Comparison of ENCODE assay signal across 8 cellular contexts in the genomic region with DNA sequence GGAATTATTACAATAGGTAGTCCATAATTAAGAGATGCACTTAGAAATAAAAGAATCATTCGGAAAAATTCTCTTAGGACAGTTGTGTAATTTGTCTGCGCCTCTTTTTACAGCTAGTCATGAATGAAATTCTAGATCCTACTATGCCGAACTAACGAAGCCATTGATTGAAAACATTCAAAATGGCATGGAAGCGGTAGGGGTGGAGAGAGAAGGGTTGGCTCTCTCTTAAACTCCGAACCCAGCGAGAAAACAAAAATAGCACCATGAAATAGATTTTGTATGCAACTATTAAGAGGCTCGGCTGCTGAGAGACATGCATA. TPM values are rescaled to one million over a fixed set of nuclear protein-coding genes. Genes with fewer than 3 reads are reported as not detected.
DNase-seq lines count a peak whose midpoint lies in the region; ATAC-seq, FAIRE-seq and TF ChIP-seq lines count a peak whose summit lies in the region.

No MANE protein-coding gene starts in this region.

- H2BK5ac ChIP-seq in mesendoderm (ENCODE audit: low read length) = no peak overlapping the region

- CTCF ChIA-PET in MCF 10A (lab: Yijun Ruan, JAX) = interaction anchor here (0.6 to 0.7 kb wide), 3 partner anchors 119 to 188 kb away, joined by 3 to 5 read pairs (median 3); no protein-coding TSS in a partner anchor

- no peak for FAIRE-seq in HTR-8/SVneo (lab: Jason Lieb, UNC)

- H3K4me1 ChIP-seq in mesendoderm (ENCODE audit: control insufficient read depth, low read depth, low read length) = peaks cover 2% of the 10 kb centered on the region

- H3K4ac ChIP-seq in mesendoderm (ENCODE audit: low read depth, low read length) = peak overlapping the region; percentile 60

- no peak overlapping the region for H2BK120ac ChIP-seq in mesendoderm (ENCODE audit: low read depth, low read length)

- no peak for TF ChIP-seq CTCF in CD14-positive monocyte (IDR thresholded peaks at IDR 0.05)
- TF ChIP-seq CTCF in MCF 10A (IDR thresholded peaks at IDR 0.05; ENCODE audit: unreplicated experiment) = no peak

- peak overlapping the region; percentile 59 for H3K4me2 ChIP-seq in mesendoderm (ENCODE audit: low read length)

- H3K4me3 Mint-ChIP-seq in CD14-positive monocyte (peak overlapping the region; percentile 98 to 99), IgD-negative memory B cell (peak overlapping the region; percentile 95 to 96 (median 96)), MCF 10A (ENCODE audit: unreplicated experiment) (peak overlapping the region; percentile 96)

- peak overlapping the region; percentile 35 for H3K23ac ChIP-seq in mesendoderm (ENCODE audit: low read length)

- no peaks in the 10 kb centered on the region for H3K36me3 ChIP-seq in mesendoderm (ENCODE audit: control insufficient read depth, insufficient read depth, low read length)

- H3K79me2 ChIP-seq in mesendoderm (ENCODE audit: control insufficient read depth, insufficient read depth, low read length) = peaks cover 22% of the 10 kb centered on the region

- no peak overlapping the region for H2AK5ac ChIP-seq in mesendoderm (ENCODE audit: low read length)

- H3K9ac ChIP-seq in mesendoderm (ENCODE audit: low read length) = peak overlapping the region; percentile 91

- intact Hi-C loops in CD14-positive monocyte (cut with micrococcal nuclease) = loop anchor here in 1 of 2 donors (5.0 kb wide), 1 partner anchor 57 kb away; no protein-coding TSS in a partner anchor
- intact Hi-C loops in MCF 10A (cut with micrococcal nuclease) = loop anchor here (5.0 to 10.0 kb wide), 4 partner anchors 62 to 172 kb away; a partner anchor contains a TSS

- peaks cover 26% of the 10 kb centered on the region for H3K4me1 Mint-ChIP-seq in CD14-positive monocyte
- H3K4me1 Mint-ChIP-seq in IgD-negative memory B cell = peaks cover 11 to 14% (median 12%) of the 10 kb centered on the region in 3 donors
- H3K4me1 Mint-ChIP-seq in MCF 10A (ENCODE audit: insufficient read depth, unreplicated experiment) = peaks cover 24% of the 10 kb centered on the region

- H3K4me3 ChIP-seq in mesendoderm (ENCODE audit: low read length) = peak overlapping the region; percentile 88

- peak overlapping the region; percentile 98 for H3K56ac ChIP-seq in mesendoderm (ENCODE audit: low read length)

- no peak overlapping the region for H4K5ac ChIP-seq in mesendoderm (ENCODE audit: low read length)

- H3K27me3 ChIP-seq in mesendoderm (ENCODE audit: insufficient read depth, low read length, poor library complexity) = no peaks in the 10 kb centered on the region

- TSS peak; percentile 35 for BruUV-seq in MCF 10A (replicated peaks; lab: Mats Ljungman, UMichigan)

- H3K27ac ChIP-seq in mesendoderm (ENCODE audit: low read depth, low read length) = peak overlapping the region; percentile 97

- POLR2A ChIA-PET in MCF 10A (lab: Yijun Ruan, JAX) = interaction anchor here (0.6 to 2.8 kb wide), 13 partner anchors 13 to 755 kb away, joined by 3 to 16 read pairs (median 4); a partner anchor contains a TSS

- H4K8ac ChIP-seq in mesendoderm (ENCODE audit: low read depth, low read length) = no peak overlapping the region

- H3K36me3 Mint-ChIP-seq in CD14-positive monocyte (no peaks in the 10 kb centered on the region), IgD-negative memory B cell (no peaks in the 10 kb centered on the region), MCF 10A (ENCODE audit: insufficient read depth, unreplicated experiment) (peaks cover 9% of the 10 kb centered on the region)

- peak overlapping the region; percentile 72 for H3K18ac ChIP-seq in mesendoderm (ENCODE audit: low read length)

- no peak overlapping the region for H3K27ac Mint-ChIP-seq in CD14-positive monocyte
- H3K27ac Mint-ChIP-seq in IgD-negative memory B cell = peak overlapping the region; percentile 33 to 92 (median 72)
- H3K27ac Mint-ChIP-seq in MCF 10A (ENCODE audit: low read depth, unreplicated experiment) = peak overlapping the region; percentile 61

- H3K79me1 ChIP-seq in mesendoderm (ENCODE audit: low read length) = no peaks in the 10 kb centered on the region

- no peak overlapping the region for H2BK15ac ChIP-seq in mesendoderm (replicated peaks; ENCODE audit: low read depth)

- no CpG with 5 or more reads among the region's 8 CpGs for WGBS in mesendoderm (ENCODE audit: extremely low coverage, insufficient coverage, low lambda C conversion rate)

- no peak for DNase-seq in CD14-positive monocyte (ENCODE audit: low spot score)
- DNase-seq in MCF 10A (ENCODE audit: unreplicated experiment) = no peak
- DNase-seq in mesendoderm = no peak
- no peak for DNase-seq in occipital lobe (lab: John Stamatoyannopoulos, UW)
- no peak for DNase-seq in HTR-8/SVneo (ENCODE audit: insufficient read length, low spot score)

- no peak for ATAC-seq in HG02571 (IDR thresholded peaks at IDR 0.05; ENCODE audit: unreplicated experiment)
- ATAC-seq in GM19395 (IDR thresholded peaks at IDR 0.05; ENCODE audit: unreplicated experiment) = no peak

- H3K27me3 Mint-ChIP-seq in CD14-positive monocyte (ENCODE audit: low read depth in 3 of 3) = peaks cover 11 to 17% (median 16%) of the 10 kb centered on the region in 3 donors
- H3K27me3 Mint-ChIP-seq in IgD-negative memory B cell = no peaks in the 10 kb centered on the region
- H3K27me3 Mint-ChIP-seq in MCF 10A (ENCODE audit: insufficient read depth, unreplicated experiment) = no peaks in the 10 kb centered on the region

- peaks cover 0 to 3% (median 2%) of the 10 kb centered on the region in 7 donors for H3K9me3 Mint-ChIP-seq in CD14-positive monocyte
- H3K9me3 Mint-ChIP-seq in IgD-negative memory B cell = no peaks in the 10 kb centered on the region
- H3K9me3 Mint-ChIP-seq in MCF 10A (ENCODE audit: unreplicated experiment) = no peaks in the 10 kb centered on the region

RNA-seq across cellular contexts. Expression of a gene that starts 1.1 kb away (rescaled TPM):
- under 1 TPM; 0.10 to 0.33 TPM for polyA plus RNA-seq in CD14-positive monocyte
- 0.56 TPM for polyA plus RNA-seq in IgD-negative memory B cell
- total RNA-seq in MCF 10A (2022) = 7.4 and 8.6 TPM in 2 replicates
- polyA plus RNA-seq in mesendoderm (2013, experiment 1 of 2) = 6.5 TPM
- 6.4 TPM for polyA plus RNA-seq in mesendoderm (2013, experiment 2 of 2)
- 105 TPM for total RNA-seq in occipital lobe

Comparison
In these comparisons a context has a peak if more than half of its experiments do, and no peak if none do; other contexts are left out.
1. H3K27ac Mint-ChIP-seq: peak in IgD-negative memory B cell (3 of 3) and MCF 10A (single experiment); none in CD14-positive monocyte (0 of 7).
2. RNA of a gene that starts 1.1 kb away (total RNA-seq): 105 TPM in occipital lobe (single experiment); 7.4 to 8.6 TPM in MCF 10A; every median in the first group is over 10 times any median in the second.
3. Peak in every context shown above with its lines, with median percentiles within 50 percentile points of each other: H3K4me3 Mint-ChIP-seq.